Comparison of ENCODE assay signal across 1 cellular context in genomic region chr7:26117142-26117807, GRCh38.
TF ChIP-seq lines count a peak whose summit lies in the region.

No MANE protein-coding gene starts in this region.

TF ChIP-seq in HCT116, 20 proteins besides CTCF, POLR2A, EP300 and RAD21:
- TF ChIP-seq REST (IDR thresholded peaks at IDR 0.05; ENCODE audit: low read depth) (no peak), CEBPB (IDR thresholded peaks at IDR 0.05; ENCODE audit: low read depth) (no peak), EZH2 (IDR thresholded peaks at IDR 0.05) (no peak), FOSL1 (IDR thresholded peaks at IDR 0.05; ENCODE audit: low read depth) (no peak), SRF (IDR thresholded peaks at IDR 0.05; ENCODE audit: low read depth) (no peak), CBX3 (IDR thresholded peaks at IDR 0.05; ENCODE audit: low read depth) (no peak), MAX (IDR thresholded peaks at IDR 0.05) (no peak), SIN3A (IDR thresholded peaks at IDR 0.05; ENCODE audit: low read depth) (no peak), EGR1 (IDR thresholded peaks at IDR 0.05; ENCODE audit: low read depth) (no peak), ZBTB33 (IDR thresholded peaks at IDR 0.05; ENCODE audit: extremely low read depth, insufficient replicate concordance, low read length) (no peak), SP1 (IDR thresholded peaks at IDR 0.05; ENCODE audit: low read depth) (no peak), YY1 (IDR thresholded peaks at IDR 0.05; ENCODE audit: extremely low read depth, insufficient replicate concordance, low read depth, low read length) (no peak), ZFX (IDR thresholded peaks at IDR 0.05) (no peak), JUND (IDR thresholded peaks at IDR 0.05) (no peak), ELF1 (IDR thresholded peaks at IDR 0.05; ENCODE audit: borderline replicate concordance, low read depth) (no peak), ATF3 (IDR thresholded peaks at IDR 0.05) (no peak), ZNF274 (IDR thresholded peaks at IDR 0.05; ENCODE audit: low read depth, low read length) (no peak), EZH2phosphoT487 (IDR thresholded peaks at IDR 0.05; ENCODE audit: borderline replicate concordance) (no peak), TCF7L2 (IDR thresholded peaks at IDR 0.05; ENCODE audit: borderline replicate concordance, extremely low read depth, insufficient read depth, insufficient read length) (no peak), POLR2AphosphoS5 (IDR thresholded peaks at IDR 0.05; ENCODE audit: low read depth, low read length) (no peak)
TF ChIP-seq in HCT116: peak in this region for 0.
